In genomic region chr10:116817178-116817577, GRCh38 we compare ENCODE assay signal across 38 cellular contexts. TPM values are rescaled to one million over a fixed set of nuclear protein-coding genes. Genes with fewer than 3 reads are reported as not detected.
"Had no signal": no experiment of that assay in that cellular context is flagged by ENCODE, and none has a peak within 500 bp of the region (broad histone marks: within the 10 kb centered on the region; RNA-seq: fewer than 3 reads in every experiment).

No MANE protein-coding gene starts in this region.

- H3K4me3 Mint-ChIP-seq: activated CD4-positive, alpha-beta memory T cell treated with anti-CD3 and anti-CD28 coated beads for 36 hours; activated CD4-positive, alpha-beta T cell treated with anti-CD3 and anti-CD28 coated beads for 36 hours; activated CD4-positive, alpha-beta T cell treated with anti-CD3 and anti-CD28 coated beads, Interleukin-2, amount 10 ng/mL, durations not matched to agents 24 days and 14 days; activated CD8-positive, alpha-beta T cell treated with anti-CD3 and anti-CD28 coated beads for 36 hours; activated naive CD4-positive, alpha-beta T cell treated with anti-CD3 and anti-CD28 coated beads for 36 hours; activated naive CD8-positive, alpha-beta T cell treated with anti-CD3 and anti-CD28 coated beads for 36 hours; activated T-cell treated with anti-CD3 and anti-CD28 coated beads, Interleukin-2, amount 50 U/mL, for 4 hours; activated T-cell treated with anti-CD3 and anti-CD28 coated beads, Interleukin-2, amount 50 U/mL, for 72 hours; activated T-helper 1 cell treated with anti-CD3 and anti-CD28 coated beads, Interleukin-12 subunit alpha, Interleukin-12 subunit beta, Interleukin-2, Interleukin-4 antibody, amounts not matched to agents 30 ng/mL and 10 ng/mL and 1 ng/mL, durations not matched to agents 14 hours and 24 hours and 36 hours; activated T-helper 17 cell treated with anti-CD3 and anti-CD28 coated beads, Interleukin-2, amount 50 U/mL, for 72 hours; T-helper 1 cell treated with Interleukin-12 subunit alpha and Interleukin-12 subunit beta and Interleukin-4 antibody, amounts not matched to agents 30 μg/mL and 1 μg/mL, for 36 hours; T-helper 2 cell treated with Interferon-gamma antibody and Interleukin-4, amounts not matched to agents 5 μg/mL and 100 μg/mL, for 36 hours had no signal

- ATAC-seq: activated CD4-positive, alpha-beta T cell treated with anti-CD3 and anti-CD28 coated beads for 36 hours; activated CD4-positive, CD25-positive, alpha-beta regulatory T cell treated with anti-CD3 and anti-CD28 coated beads, Interleukin-2, amount 50 U/mL, for 24 hours; activated CD8-positive, alpha-beta T cell treated with anti-CD3 and anti-CD28 coated beads for 36 hours; activated naive CD4-positive, alpha-beta T cell treated with anti-CD3 and anti-CD28 coated beads, Interleukin-2, amount 50 U/mL, for 72 hours; activated T-cell treated with anti-CD3 and anti-CD28 coated beads, Interleukin-2, amount 50 U/mL, for 4 hours; activated T-cell treated with anti-CD3 and anti-CD28 coated beads, Interleukin-2, amount 50 U/mL, for 72 hours; activated T-helper 17 cell treated with anti-CD3 and anti-CD28 coated beads, Interleukin-2, amount 50 U/mL, for 72 hours; body of pancreas had no signal

- H3K4me1 Mint-ChIP-seq: activated CD4-positive, alpha-beta T cell treated with anti-CD3 and anti-CD28 coated beads for 36 hours; activated CD4-positive, alpha-beta T cell treated with anti-CD3 and anti-CD28 coated beads, Interleukin-2, amount 10 ng/mL, durations not matched to agents 24 days and 14 days; activated naive CD8-positive, alpha-beta T cell treated with anti-CD3 and anti-CD28 coated beads for 36 hours; activated T-helper 17 cell treated with anti-CD3 and anti-CD28 coated beads, Interleukin-2, amount 50 U/mL, for 72 hours had no signal

- H3K36me3 ChIP-seq: adrenal gland, brain microvascular endothelial cell, cardiac muscle cell had no signal

- H3K4me3 ChIP-seq: adrenal gland, body of pancreas, cardiac muscle cell had no signal

- H3K27ac ChIP-seq: adrenal gland, body of pancreas, brain microvascular endothelial cell, cardiac muscle cell, VCaP had no signal

- H3K27me3 ChIP-seq: brain microvascular endothelial cell had no signal

- H3K9me3 ChIP-seq: adrenal gland, body of pancreas had no signal

- H3K9me3 Mint-ChIP-seq: activated CD4-positive, alpha-beta memory T cell treated with anti-CD3 and anti-CD28 coated beads for 36 hours; activated CD8-positive, alpha-beta T cell treated with anti-CD3 and anti-CD28 coated beads for 36 hours; activated naive CD8-positive, alpha-beta T cell treated with anti-CD3 and anti-CD28 coated beads for 36 hours; activated T-cell treated with anti-CD3 and anti-CD28 coated beads, Interleukin-2, amount 50 U/mL, for 4 hours; activated T-helper 1 cell treated with anti-CD3 and anti-CD28 coated beads, Interleukin-12 subunit alpha, Interleukin-12 subunit beta, Interleukin-2, Interleukin-4 antibody, amounts not matched to agents 30 ng/mL and 10 ng/mL and 1 ng/mL, durations not matched to agents 14 hours and 24 hours and 36 hours; T-helper 2 cell treated with Interferon-gamma antibody and Interleukin-4, amounts not matched to agents 5 μg/mL and 100 μg/mL, for 36 hours had no signal

- H3K36me3 Mint-ChIP-seq: activated CD4-positive, alpha-beta memory T cell treated with anti-CD3 and anti-CD28 coated beads for 36 hours; activated naive CD4-positive, alpha-beta T cell treated with anti-CD3 and anti-CD28 coated beads, Interleukin-2, amount 50 U/mL, for 72 hours; activated naive CD8-positive, alpha-beta T cell treated with anti-CD3 and anti-CD28 coated beads for 36 hours had no signal

- H3K27ac Mint-ChIP-seq: activated CD4-positive, alpha-beta memory T cell treated with anti-CD3 and anti-CD28 coated beads for 36 hours; activated CD4-positive, alpha-beta T cell treated with anti-CD3 and anti-CD28 coated beads for 36 hours; activated CD4-positive, alpha-beta T cell treated with anti-CD3 and anti-CD28 coated beads, Interleukin-2, amount 10 ng/mL, durations not matched to agents 24 days and 14 days; activated CD8-positive, alpha-beta T cell treated with anti-CD3 and anti-CD28 coated beads for 36 hours; activated naive CD4-positive, alpha-beta T cell treated with anti-CD3 and anti-CD28 coated beads for 36 hours; activated naive CD4-positive, alpha-beta T cell treated with anti-CD3 and anti-CD28 coated beads, Interleukin-2, amount 50 U/mL, for 72 hours; activated naive CD8-positive, alpha-beta T cell treated with anti-CD3 and anti-CD28 coated beads for 36 hours; activated T-cell treated with anti-CD3 and anti-CD28 coated beads, Interleukin-2, amount 50 U/mL, for 72 hours; activated T-helper 1 cell treated with anti-CD3 and anti-CD28 coated beads, Interleukin-12 subunit alpha, Interleukin-12 subunit beta, Interleukin-2, Interleukin-4 antibody, amounts not matched to agents 30 ng/mL and 10 ng/mL and 1 ng/mL, durations not matched to agents 14 hours and 24 hours and 36 hours; activated T-helper 17 cell treated with anti-CD3 and anti-CD28 coated beads, Interleukin-2, amount 50 U/mL, for 72 hours; T-helper 1 cell treated with Interleukin-12 subunit alpha and Interleukin-12 subunit beta and Interleukin-4 antibody, amounts not matched to agents 30 μg/mL and 1 μg/mL, for 36 hours; T-helper 2 cell treated with Interferon-gamma antibody and Interleukin-4, amounts not matched to agents 5 μg/mL and 100 μg/mL, for 36 hours had no signal

- H3K4me1 ChIP-seq: adrenal gland, body of pancreas had no signal

- DNase-seq: activated CD4-positive, alpha-beta memory T cell treated with anti-CD3 and anti-CD28 coated beads for 36 hours; activated CD4-positive, alpha-beta T cell treated with anti-CD3 and anti-CD28 coated beads for 1 hour; activated CD4-positive, alpha-beta T cell treated with anti-CD3 and anti-CD28 coated beads for 36 hours; activated CD4-positive, alpha-beta T cell treated with anti-CD3 and anti-CD28 coated beads, Interleukin-2, amount 10 ng/mL, durations not matched to agents 24 days and 14 days; activated CD4-positive, alpha-beta T cell treated with anti-CD3 and anti-CD28 coated beads, Interleukin-2, amount 50 U/mL, for 1 hour; activated CD4-positive, alpha-beta T cell treated with anti-CD3 and anti-CD28 coated beads, Interleukin-2, amount 50 U/mL, for 4 hours; activated CD4-positive, CD25-positive, alpha-beta regulatory T cell; activated CD8-positive, alpha-beta memory T cell treated with anti-CD3 and anti-CD28 coated beads, Interleukin-2, amount 50 U/mL, for 4 hours; activated CD8-positive, alpha-beta T cell treated with anti-CD3 and anti-CD28 coated beads for 36 hours; activated effector memory CD4-positive, alpha-beta T cell treated with anti-CD3 and anti-CD28 coated beads, Interleukin-2, amount 50 U/mL, for 16 hours; activated gamma-delta T cell treated with Interleukin-2 at 50 U/mL for 16 hours; activated naive CD4-positive, alpha-beta T cell; activated naive CD4-positive, alpha-beta T cell treated with anti-CD3 and anti-CD28 coated beads for 36 hours; activated naive CD4-positive, alpha-beta T cell treated with anti-CD3 and anti-CD28 coated beads, Interleukin-2, amount 50 U/mL, for 16 hours; activated naive CD8-positive, alpha-beta T cell treated with anti-CD3 and anti-CD28 coated beads for 36 hours; activated T-cell treated with anti-CD3 and anti-CD28 coated beads for 4 hours; activated T-cell treated with anti-CD3 and anti-CD28 coated beads, Interleukin-2, amount 50 U/mL, for 1 hour; activated T-cell treated with anti-CD3 and anti-CD28 coated beads, Interleukin-2, amount 50 U/mL, for 4 hours; activated T-cell treated with anti-CD3 and anti-CD28 coated beads, Interleukin-2, amount 50 U/mL, for 72 hours; amniotic stem cell; aorta; body of pancreas; brain microvascular endothelial cell; central memory CD4-positive, alpha-beta T cell; T-helper 1 cell; T-helper 2 cell; T-helper 9 cell had no signal

RNA-seq across cellular contexts. Expression of gene ENO4, which starts 32.1 kb away (rescaled TPM):
- total RNA-seq: activated CD4-positive, alpha-beta memory T cell treated with anti-CD3 and anti-CD28 coated beads for 36 hours; activated CD4-positive, alpha-beta T cell treated with anti-CD3 and anti-CD28 coated beads for 36 hours; activated CD4-positive, alpha-beta T cell treated with anti-CD3 and anti-CD28 coated beads, Interleukin-2, amount 10 ng/mL, durations not matched to agents 24 days and 14 days; activated CD8-positive, alpha-beta memory T cell treated with anti-CD3 and anti-CD28 coated beads for 36 hours; activated CD8-positive, alpha-beta T cell treated with anti-CD3 and anti-CD28 coated beads for 36 hours; activated naive CD4-positive, alpha-beta T cell treated with anti-CD3 and anti-CD28 coated beads for 36 hours; activated naive CD4-positive, alpha-beta T cell treated with anti-CD3 and anti-CD28 coated beads, Interleukin-2, amount 50 U/mL, for 72 hours; activated naive CD8-positive, alpha-beta T cell treated with anti-CD3 and anti-CD28 coated beads for 36 hours; activated T-cell treated with anti-CD3 and anti-CD28 coated beads, Interleukin-2, amount 50 U/mL, for 4 hours; activated T-cell treated with anti-CD3 and anti-CD28 coated beads, Interleukin-2, amount 50 U/mL, for 72 hours; activated T-helper 1 cell treated with anti-CD3 and anti-CD28 coated beads, Interleukin-12 subunit alpha, Interleukin-12 subunit beta, Interleukin-2, Interleukin-4 antibody, amounts not matched to agents 30 ng/mL and 10 ng/mL and 1 ng/mL, durations not matched to agents 14 hours and 24 hours and 36 hours; activated T-helper 17 cell treated with anti-CD3 and anti-CD28 coated beads, Interleukin-2, amount 50 U/mL, for 72 hours; bronchial epithelial cell had no signal
